In genomic region chr12:123011701-123012100, GRCh38 we compare ENCODE assay signal across 24 cellular contexts.
"Had no signal": no experiment of that assay in that cellular context is flagged by ENCODE, and none has a peak within 500 bp of the region (broad histone marks: within the 10 kb centered on the region; RNA-seq: fewer than 3 reads in every experiment).

No MANE protein-coding gene starts in this region.

- H3K27me3 ChIP-seq: dorsolateral prefrontal cortex, esophagus muscularis mucosa, hepatocyte, spleen, stomach, transverse colon had no signal

- H3K4me3 Mint-ChIP-seq: naive thymus-derived CD8-positive, alpha-beta T cell had no signal

- H3K9me3 ChIP-seq: esophagus muscularis mucosa, mucosa of descending colon, psoas muscle, spleen, stomach, thoracic aorta, transverse colon had no signal

- H2AFZ ChIP-seq: hepatocyte had no signal

- H3K4me2 ChIP-seq: hepatocyte had no signal

- H3K27ac Mint-ChIP-seq: naive thymus-derived CD8-positive, alpha-beta T cell had no signal

- H3K27ac ChIP-seq: coronary artery, dorsolateral prefrontal cortex, epithelial cell of prostate, esophagus muscularis mucosa, hepatocyte, psoas muscle, spleen, stomach, thoracic aorta, transverse colon had no signal

- H3K27me3 Mint-ChIP-seq: naive thymus-derived CD8-positive, alpha-beta T cell had no signal

- H3K79me2 ChIP-seq: hepatocyte had no signal

- H3K4me1 ChIP-seq: psoas muscle, spleen, stomach, transverse colon had no signal

- H3K4me3 ChIP-seq: coronary artery, dorsolateral prefrontal cortex, esophagus muscularis mucosa, hepatocyte, mucosa of descending colon, psoas muscle, spleen, stomach, thoracic aorta, transverse colon had no signal

- ATAC-seq: left colon; mucosa of descending colon; naive thymus-derived CD8-positive, alpha-beta T cell; psoas muscle; sciatic nerve had no signal

- H3K36me3 ChIP-seq: thoracic aorta, transverse colon had no signal

- DNase-seq: caudate nucleus; dorsolateral prefrontal cortex; effector memory CD4-positive, alpha-beta T cell; foreskin melanocyte; head of caudate nucleus; left colon; mammary epithelial cell; mucosa of descending colon; naive thymus-derived CD8-positive, alpha-beta T cell; spleen; stimulated activated CD4-positive, alpha-beta T cell treated with anti-CD3 and anti-CD28 coated beads, Interleukin-15, amount 100 ng/mL, for 24 hours; stimulated activated CD4-positive, alpha-beta T cell treated with anti-CD3 and anti-CD28 coated beads, Interleukin-1b, Interleukin-23, amount 100 ng/mL, for 48 hours; stimulated activated CD4-positive, alpha-beta T cell treated with anti-CD3 and anti-CD28 coated beads, Interleukin-4, amount 100 ng/mL, for 4 hours; stimulated activated naive CD4-positive, alpha-beta T cell; stomach; substantia nigra; transverse colon had no signal

- H3K9me3 Mint-ChIP-seq: naive thymus-derived CD8-positive, alpha-beta T cell had no signal
